ENCODE assay signal across 8 cellular contexts in the genomic region with DNA sequence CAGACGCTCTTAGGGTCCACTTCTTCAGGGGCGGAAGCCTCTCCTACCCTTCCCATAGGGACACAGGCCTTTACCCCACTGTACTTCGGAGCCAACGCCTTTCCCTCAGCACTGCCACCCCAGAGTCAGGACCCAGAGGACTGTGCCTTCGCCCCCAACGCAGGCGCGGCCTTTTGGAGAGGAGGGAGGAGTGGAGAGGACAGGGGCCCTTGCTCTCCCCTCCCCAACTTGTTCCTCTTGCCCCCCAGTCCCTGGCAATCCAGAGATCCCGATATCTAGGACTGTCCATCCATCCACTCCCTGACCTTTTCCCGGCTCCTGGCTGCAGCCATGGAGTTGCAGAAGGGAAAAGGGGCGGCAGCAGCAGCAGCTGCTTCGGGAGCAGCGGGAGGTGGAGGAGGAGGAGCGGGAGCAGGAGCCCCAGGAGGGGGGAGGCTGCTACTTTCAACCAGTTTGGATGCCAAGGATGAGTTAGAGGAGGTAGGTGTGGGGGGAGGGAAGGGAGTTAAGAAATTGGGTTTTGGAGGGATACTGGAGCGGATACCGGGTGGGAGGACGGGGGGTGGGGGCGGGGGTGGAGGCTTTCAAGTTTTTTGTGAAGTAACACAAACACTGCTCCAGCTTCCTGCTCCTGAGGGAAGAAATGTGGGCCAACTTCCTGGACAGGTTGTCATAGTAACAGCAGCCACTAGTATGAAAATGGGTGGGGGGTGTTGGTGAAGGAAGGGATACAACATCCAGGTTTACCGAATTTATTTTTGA. TPM values are rescaled to one million over a fixed set of nuclear protein-coding genes. Genes with fewer than 3 reads are reported as not detected.
DNase-seq lines count a peak whose midpoint lies in the region; ATAC-seq and TF ChIP-seq lines count a peak whose summit lies in the region.

No MANE protein-coding gene starts in this region.

- DNase-seq in ELF-1 (ENCODE audit: low read depth, low spot score) = peak; percentile 68
- no peak for DNase-seq in MM.1S
- DNase-seq in coronary artery (ENCODE audit: low spot score) = peak; percentile 79
- DNase-seq in lower leg skin (ENCODE audit: low spot score in 2 of 2) = peak in 1 of 2 donors; percentile 33
- peak in 2 of 3 experiments; percentile 5 to 20 for DNase-seq in stimulated activated CD4-positive, alpha-beta T cell treated with anti-CD3 and anti-CD28 coated beads, TNF-alpha, amount 100 ng/mL, for 24 hours (ENCODE audit: low read depth in 3 of 3)
- DNase-seq in NK-92 (lab: John Stamatoyannopoulos, UW; ENCODE audit: unreplicated experiment) = no peak

- no peaks in the 10 kb centered on the region for H3K36me3 ChIP-seq in MM.1S (replicated peaks; ENCODE audit: insufficient read depth, low read length)

- WGBS in lower leg skin, 2 donors = 1% methylated on average over 19 of the region's 19 CpGs

- no peaks in the 10 kb centered on the region for H3K27me3 ChIP-seq in MM.1S (replicated peaks; ENCODE audit: insufficient read depth, low read length)

- peak overlapping the region; percentile 61; the same call in 1 of the 2 replicates for H3K27ac ChIP-seq in MM.1S (ENCODE audit: low read length)
- peak overlapping the region; percentile 96 to 97 for H3K27ac ChIP-seq in coronary artery

- peak overlapping the region; percentile 90 for H3K4me3 ChIP-seq in MM.1S (ENCODE audit: low read length)
- H3K4me3 ChIP-seq in WI38 (ENCODE audit: low read depth, low read length) = peak overlapping the region; percentile 98
- H3K4me3 ChIP-seq in coronary artery = peak overlapping the region; percentile 76
- peak overlapping the region; percentile 71 for H3K4me3 ChIP-seq in lower leg skin (ENCODE audit: low read depth, poor library complexity, severe bottlenecking)

- no peak for ATAC-seq in HG02610 (IDR thresholded peaks at IDR 0.05; ENCODE audit: unreplicated experiment)

- no peaks in the 10 kb centered on the region for H4K20me1 ChIP-seq in MM.1S (ENCODE audit: insufficient read depth, low read length)

- H3K4me1 ChIP-seq in MM.1S (ENCODE audit: low read length) = peaks cover 5% of the 10 kb centered on the region; the same call in 1 of the 2 replicates

- H2AFZ ChIP-seq in MM.1S (ENCODE audit: low read length) = peak overlapping the region; percentile 93

- H3K79me2 ChIP-seq in MM.1S (ENCODE audit: low read length) = peaks cover 14% of the 10 kb centered on the region

- no peaks in the 10 kb centered on the region for H3K9me2 ChIP-seq in MM.1S (replicated peaks; ENCODE audit: insufficient read depth, low read length)

- no peak for TF ChIP-seq CTCF in MM.1S (IDR thresholded peaks at IDR 0.05; ENCODE audit: low read length)
- no peak for TF ChIP-seq CTCF in WI38 (IDR thresholded peaks at IDR 0.05; ENCODE audit: low read depth, low read length)
- no peak for TF ChIP-seq CTCF in coronary artery (IDR thresholded peaks at IDR 0.05)
- TF ChIP-seq CTCF in lower leg skin (IDR thresholded peaks at IDR 0.05) = no peak

- H3K9ac ChIP-seq in MM.1S (ENCODE audit: low read length) = peak overlapping the region; percentile 93

- peaks cover 5% of the 10 kb centered on the region; the same call in 1 of the 2 replicates for H3F3A ChIP-seq in MM.1S (ENCODE audit: insufficient read depth, low read length)

- no peak for TF ChIP-seq POLR2A in lower leg skin (IDR thresholded peaks at IDR 0.05)

- intact Hi-C loops in lower leg skin (cut with DNase I; ENCODE audit: low total_unique reads) = no loop called here

- peak overlapping the region; percentile 99 for H3K4me2 ChIP-seq in MM.1S (ENCODE audit: low read depth, low read length)

- H3K9me3 ChIP-seq in MM.1S (replicated peaks; ENCODE audit: insufficient read depth, low read length) = no peaks in the 10 kb centered on the region

RNA-seq across cellular contexts. Expression of a gene that starts 0.6 kb away (rescaled TPM):
- total RNA-seq in lower leg skin = 10 to 100 TPM; 28.0 to 31.5 (median 29.6) TPM

RNA-seq across cellular contexts. Expression of a gene that starts 46.7 kb away (rescaled TPM):
- 10 to 100 TPM; 21.6 to 70.3 (median 45.3) TPM for total RNA-seq in lower leg skin

RNA-seq across cellular contexts. Expression of a gene that starts 50.0 kb away (rescaled TPM):
- total RNA-seq in lower leg skin = 10 to 100 TPM in 2 of 4 donors, 1 to 10 TPM in 2; 4.3 to 16.5 (median 7.7) TPM

RNA-seq across cellular contexts. Expression of a gene that starts 57.7 kb away (rescaled TPM):
- total RNA-seq in lower leg skin = 100 to 1,000 TPM in 2 of 4 donors, 10 to 100 TPM in 2; 80.4 to 118 (median 105) TPM

Comparison
In these comparisons a context has a peak if more than half of its experiments do, and no peak if none do; other contexts are left out.
1. DNase-seq: peak in ELF-1 (single experiment), coronary artery (single experiment) and stimulated activated CD4-positive, alpha-beta T cell treated with anti-CD3 and anti-CD28 coated beads, TNF-alpha, amount 100 ng/mL, for 24 hours (2 of 3); none in MM.1S (single experiment) and NK-92 (single experiment).
2. Peak in every context shown above with its lines, with median percentiles within 50 percentile points of each other: H3K4me3 ChIP-seq.